Comparison of ENCODE assay signal across 2 cellular contexts in the genomic region with DNA sequence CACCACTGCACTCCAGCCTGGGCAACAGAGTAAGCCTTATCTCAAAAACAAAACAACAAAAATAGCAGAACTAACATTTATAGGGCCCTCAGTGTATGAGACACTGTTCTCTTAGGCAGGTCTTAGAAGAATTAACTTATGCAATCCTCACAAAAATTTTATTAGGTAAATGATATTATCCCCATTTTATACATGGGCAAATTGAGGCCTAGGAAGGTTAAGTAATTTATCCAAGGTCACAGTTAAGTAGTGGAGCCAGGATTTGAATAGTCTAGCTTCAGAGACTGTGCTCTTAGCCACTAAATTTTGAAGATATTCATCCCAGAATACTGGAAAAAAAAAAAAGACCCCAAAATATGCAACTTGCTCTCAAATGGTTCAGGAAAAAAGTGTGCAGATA.
TF ChIP-seq lines count a peak whose summit lies in the region.

No MANE protein-coding gene starts in this region.

TF ChIP-seq in HepG2, 621 proteins besides CTCF, POLR2A, EP300 and RAD21:
- TF ChIP-seq ZNF629 (CRISPR knock-in tag; conservative IDR thresholded peaks at IDR 0.05) (peak; percentile 66), FIP1L1 (IDR thresholded peaks at IDR 0.05; ENCODE audit: borderline replicate concordance, insufficient read depth, low read depth, low read length) (no peak)
TF ChIP-seq in HepG2: peak in this region for 1.

TF ChIP-seq in K562, 482 proteins besides CTCF, POLR2A, EP300 and RAD21:
- peak; percentile 84 for TF ChIP-seq RBM25 (IDR thresholded peaks at IDR 0.05; ENCODE audit: low read depth, low read length, severe bottlenecking)
- TF ChIP-seq ZBTB9 (CRISPR knock-in tag; IDR thresholded peaks at IDR 0.05) = no peak
- no peak for TF ChIP-seq ZNF3 (CRISPR knock-in tag; IDR thresholded peaks at IDR 0.05)
- TF ChIP-seq ESRRA (IDR thresholded peaks at IDR 0.05; ENCODE audit: borderline replicate concordance, low read depth) = peak; percentile 95
- TF ChIP-seq BCOR (IDR thresholded peaks at IDR 0.05) = peak; percentile 24; the same call in 1 of the 2 replicates
